10 cellular contexts compared by ENCODE assay signal in the genomic region with DNA sequence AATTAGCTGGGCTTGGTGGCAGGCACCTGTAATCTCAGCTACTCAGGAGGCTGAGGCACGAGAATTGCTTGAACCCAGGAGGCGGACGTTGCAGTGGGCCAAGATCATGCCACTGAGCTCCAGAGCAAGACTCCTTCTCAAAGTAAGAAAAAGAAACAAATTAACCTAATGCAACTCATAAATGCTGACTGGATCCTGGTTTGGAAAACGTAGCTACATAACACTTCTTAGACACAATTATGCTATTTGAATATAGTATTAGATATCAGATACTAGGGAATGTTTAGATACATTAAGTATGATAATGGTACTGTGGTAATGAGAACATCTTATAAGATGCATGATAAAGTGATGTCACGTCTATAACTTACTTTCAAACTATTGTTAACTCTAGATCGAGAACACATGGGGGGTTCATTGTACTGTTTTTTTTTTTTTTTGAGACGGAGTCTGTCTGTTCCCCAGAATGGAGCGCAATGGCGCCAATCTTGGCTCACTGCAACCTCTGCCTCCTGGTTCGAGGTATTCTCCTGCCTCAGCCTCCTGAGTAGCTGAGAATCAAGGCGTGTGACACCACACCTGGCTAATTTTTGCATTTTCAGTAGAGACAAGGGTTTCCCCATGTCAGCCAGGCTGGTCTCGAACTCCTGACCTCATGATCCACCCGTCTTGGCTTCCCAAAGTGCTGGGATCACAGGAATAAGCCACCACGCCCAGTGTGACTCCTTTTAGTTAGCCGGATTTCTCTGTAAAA.
"Had no signal": no experiment of that assay in that cellular context is flagged by ENCODE, and none has a peak within 500 bp of the region (broad histone marks: within the 10 kb centered on the region; RNA-seq: fewer than 3 reads in every experiment).

No MANE protein-coding gene starts in this region.

- ATAC-seq: activated T-helper 17 cell treated with anti-CD3 and anti-CD28 coated beads, Interleukin-2, amount 50 U/mL, for 72 hours; left lobe of liver; stimulated activated effector memory CD8-positive, alpha-beta T cell treated with anti-CD3 and anti-CD28 coated beads, Interleukin-12 subunit alpha, Interleukin-12 subunit beta, amount 100 ng/mL, for 72 hours; T-cell had no signal

- H3K27me3 Mint-ChIP-seq: activated T-helper 17 cell treated with anti-CD3 and anti-CD28 coated beads, Interleukin-2, amount 50 U/mL, for 72 hours; T-cell had no signal

- H3K9me3 Mint-ChIP-seq: activated T-helper 17 cell treated with anti-CD3 and anti-CD28 coated beads, Interleukin-2, amount 50 U/mL, for 72 hours; stimulated activated effector memory CD8-positive, alpha-beta T cell treated with anti-CD3 and anti-CD28 coated beads, Interleukin-12 subunit alpha, Interleukin-12 subunit beta, amount 100 ng/mL, for 72 hours; T-cell had no signal

- H3K4me3 Mint-ChIP-seq: activated T-helper 17 cell treated with anti-CD3 and anti-CD28 coated beads, Interleukin-2, amount 50 U/mL, for 72 hours; stimulated activated effector memory CD8-positive, alpha-beta T cell treated with anti-CD3 and anti-CD28 coated beads, Interleukin-12 subunit alpha, Interleukin-12 subunit beta, amount 100 ng/mL, for 72 hours; T-cell had no signal

- DNase-seq: activated CD4-positive, alpha-beta T cell treated with anti-CD3 and anti-CD28 coated beads for 1 hour; activated naive CD4-positive, alpha-beta T cell treated with anti-CD3 and anti-CD28 coated beads, Interleukin-2, amount 50 U/mL, for 16 hours; dorsolateral prefrontal cortex; midbrain; T-cell; T1000; thyroid gland had no signal

- H3K27ac Mint-ChIP-seq: stimulated activated effector memory CD8-positive, alpha-beta T cell treated with anti-CD3 and anti-CD28 coated beads, Interleukin-12 subunit alpha, Interleukin-12 subunit beta, amount 100 ng/mL, for 72 hours; T-cell had no signal
